In genomic region chr1:42681771-42682483, GRCh38 we compare ENCODE assay signal across 8 cellular contexts. TPM values are rescaled to one million over a fixed set of nuclear protein-coding genes. Genes with fewer than 3 reads are reported as not detected.
DNase-seq lines count a peak whose midpoint lies in the region; ATAC-seq, FAIRE-seq and TF ChIP-seq lines count a peak whose summit lies in the region.

Gene YBX1, plus strand, starts transcription at chr1:42682418. Its CDS starts 148 bp downstream, at chr1:42682566.

- FAIRE-seq in GM18507 (lab: Jason Lieb, UNC): peak; percentile 95

- DNase-seq in GM18507 (ENCODE audit: extremely low spot score, insufficient read length, low read depth) (peak; percentile 91), NCI-H2029 treated with DMSO at 0.1 percent for 48 hours (lab: John Stamatoyannopoulos, UW) (peak; percentile 100), T-helper 9 cell (peak; percentile 91), astrocyte of the cerebellum (ENCODE audit: low read depth) (peak; percentile 98), hepatocyte (ENCODE audit: low spot score) (peak; percentile 98), renal cortical epithelial cell (ENCODE audit: low read depth) (peak; percentile 97), cortex of kidney (lab: John Stamatoyannopoulos, UW) (no peak)

- no peaks in the 10 kb centered on the region for H3K36me3 ChIP-seq in hepatocyte (replicated peaks; ENCODE audit: insufficient read depth, low read depth)

- peaks cover 44% of the 10 kb centered on the region for H3K4me1 ChIP-seq in hepatocyte (ENCODE audit: insufficient read depth)

- peak within 1 kb of the TSS; percentile 72 for H3K4me3 ChIP-seq in astrocyte of the cerebellum (ENCODE audit: low read depth, low read length)
- H3K4me3 ChIP-seq in hepatocyte: peak within 1 kb of the TSS; percentile 57

- no peaks in the 10 kb centered on the region for H3K27me3 ChIP-seq in hepatocyte

- in situ Hi-C loops in astrocyte of the cerebellum (cut with HindIII; ENCODE audit: low sequenced_read_pairs): no loop called here

- ATAC-seq in HG02981 (IDR thresholded peaks at IDR 0.05; ENCODE audit: unreplicated experiment): peak; percentile 87

- peaks cover 39% of the 10 kb centered on the region for H4K20me1 ChIP-seq in hepatocyte (ENCODE audit: insufficient read depth, poor library complexity, severe bottlenecking)

- no peaks in the 10 kb centered on the region for H3K9me2 ChIP-seq in hepatocyte (replicated peaks; ENCODE audit: insufficient read depth)

- H3K27ac ChIP-seq in hepatocyte: peak within 1 kb of the TSS; percentile 96

- peaks cover 51% of the 10 kb centered on the region for H3K79me2 ChIP-seq in hepatocyte

- under 1% methylated on average over 53 of the region's 53 CpGs for WGBS in hepatocyte (ENCODE audit: low lambda C conversion rate, missing lambda C conversion rate)

- H3K9me3 ChIP-seq in hepatocyte (ENCODE audit: low read depth): no peaks in the 10 kb centered on the region

- TF ChIP-seq CTCF in astrocyte of the cerebellum (IDR thresholded peaks at IDR 0.05; ENCODE audit: low read depth, low read length, missing control alignments) (no peak), hepatocyte (IDR thresholded peaks at IDR 0.05; ENCODE audit: poor library complexity) (no peak)

- H3K4me2 ChIP-seq in hepatocyte: peak within 1 kb of the TSS; percentile 92

- H2AFZ ChIP-seq in hepatocyte: peak within 1 kb of the TSS; percentile 72

RNA-seq across cellular contexts. Expression of gene YBX1, which starts in this region (rescaled TPM):
- 418 and 428 TPM in 2 replicates for total RNA-seq in hepatocyte
- polyA plus RNA-seq in hepatocyte: 177 and 183 TPM in 2 replicates
- 792 and 815 TPM in 2 replicates for total RNA-seq in renal cortical epithelial cell
